24 cellular contexts compared by ENCODE assay signal in the genomic region with DNA sequence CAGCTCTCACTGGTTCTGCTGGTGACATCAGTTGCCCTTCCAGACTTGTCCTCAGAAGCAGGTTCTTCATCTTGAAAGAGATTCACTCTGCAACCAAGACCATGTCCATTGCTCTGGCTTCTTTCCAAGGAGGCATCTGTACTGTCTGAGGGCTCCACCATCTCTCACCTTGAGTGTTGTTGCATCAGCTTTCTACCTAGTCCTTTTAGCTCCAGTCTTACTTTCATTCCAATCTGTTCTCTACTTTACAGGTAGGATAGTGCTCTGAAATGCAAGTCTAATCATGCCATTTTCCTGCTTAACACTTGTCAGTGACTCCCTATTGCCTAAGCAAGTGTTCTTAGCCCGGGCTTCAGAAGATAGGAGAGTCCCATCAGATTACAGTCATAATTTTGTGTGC.
"Had no signal": no experiment of that assay in that cellular context is flagged by ENCODE, and none has a peak within 500 bp of the region (broad histone marks: within the 10 kb centered on the region; RNA-seq: fewer than 3 reads in every experiment).

No MANE protein-coding gene starts in this region.

- H3K27ac Mint-ChIP-seq: immature natural killer cell; mesothelial cell of epicardium; naive B cell; nephron; neural progenitor cell; progenitor cell of endocrine pancreas; stimulated activated naive B cell treated with anti-CD40 and anti-IgM and Interleukin-4, amounts not matched to agents 10 μg/mL and 1 μg/mL and 100 μg/mL, for 72 hours had no signal

- FAIRE-seq: frontal cortex, small intestine had no signal

- H2AFZ ChIP-seq: neural progenitor cell, parathyroid adenoma had no signal

- H3K4me1 Mint-ChIP-seq: immature natural killer cell; mesothelial cell of epicardium; naive B cell; neural progenitor cell; stimulated activated naive B cell treated with anti-CD40 and anti-IgM and Interleukin-4, amounts not matched to agents 10 μg/mL and 1 μg/mL and 100 μg/mL, for 72 hours; stimulated activated naive CD8-positive, alpha-beta T cell treated with anti-CD3 and anti-CD28 coated beads, Interleukin-15, amount 100 ng/mL, for 72 hours had no signal

- H3K27ac ChIP-seq: esophagus squamous epithelium, neural progenitor cell, parathyroid adenoma, right lobe of liver, suprapubic skin, transverse colon, vagina had no signal

- H3K4me3 Mint-ChIP-seq: immature natural killer cell; mesothelial cell of epicardium; nephron; neural progenitor cell; stimulated activated naive B cell treated with anti-CD40 and anti-IgM and Interleukin-4, amounts not matched to agents 10 μg/mL and 1 μg/mL and 100 μg/mL, for 72 hours; stimulated activated naive CD8-positive, alpha-beta T cell treated with anti-CD3 and anti-CD28 coated beads, Interleukin-15, amount 100 ng/mL, for 72 hours had no signal

- H3K79me2 ChIP-seq: parathyroid adenoma had no signal

- H3K9ac ChIP-seq: neural progenitor cell, parathyroid adenoma had no signal

- H3K36me3 ChIP-seq: esophagus squamous epithelium, neural progenitor cell, right lobe of liver, suprapubic skin, transverse colon, vagina had no signal

- H3K4me3 ChIP-seq: esophagus squamous epithelium, lung, mucosa of descending colon, neural progenitor cell, right lobe of liver, suprapubic skin, transverse colon, vagina had no signal

- H3K4me1 ChIP-seq: esophagus squamous epithelium, neural progenitor cell, parathyroid adenoma, right lobe of liver, transverse colon, vagina had no signal

- H3K36me3 Mint-ChIP-seq: immature natural killer cell; naive B cell; neural progenitor cell; stimulated activated naive B cell treated with anti-CD40 and anti-IgM and Interleukin-4, amounts not matched to agents 10 μg/mL and 1 μg/mL and 100 μg/mL, for 72 hours had no signal

- ATAC-seq: mucosa of descending colon; right lobe of liver; stimulated activated naive B cell treated with anti-CD40 and anti-IgM and Interleukin-4, amounts not matched to agents 10 μg/mL and 1 μg/mL and 100 μg/mL, for 72 hours; stimulated activated naive CD8-positive, alpha-beta T cell treated with anti-CD3 and anti-CD28 coated beads, Interleukin-15, amount 100 ng/mL, for 72 hours had no signal

- H3K4me2 ChIP-seq: neural progenitor cell had no signal

- DNase-seq: cortex of kidney; esophagus squamous epithelium; hypothalamus; immature natural killer cell; islet precursor cell; mesenchymal stem cell; mucosa of descending colon; naive B cell; right lobe of liver; small intestine; stimulated activated CD4-positive, alpha-beta T cell treated with anti-CD3 and anti-CD28 coated beads, Interleukin-15, amount 100 ng/mL, for 24 hours; stimulated activated CD4-positive, alpha-beta T cell treated with anti-CD3 and anti-CD28 coated beads, Interleukin-2, amount 100 ng/mL, for 48 hours; stimulated activated naive B cell treated with anti-CD40 and anti-IgM and Interleukin-4, amounts not matched to agents 10 μg/mL and 1 μg/mL and 100 μg/mL, for 72 hours; stimulated activated naive CD8-positive, alpha-beta T cell treated with anti-CD3 and anti-CD28 coated beads, Interleukin-15, amount 100 ng/mL, for 72 hours; transverse colon had no signal

- H3K9me3 ChIP-seq: mucosa of descending colon, right lobe of liver, suprapubic skin, vagina had no signal

- H3K27me3 ChIP-seq: esophagus squamous epithelium, neural progenitor cell, right lobe of liver, suprapubic skin, transverse colon, vagina had no signal
